In the genomic region with DNA sequence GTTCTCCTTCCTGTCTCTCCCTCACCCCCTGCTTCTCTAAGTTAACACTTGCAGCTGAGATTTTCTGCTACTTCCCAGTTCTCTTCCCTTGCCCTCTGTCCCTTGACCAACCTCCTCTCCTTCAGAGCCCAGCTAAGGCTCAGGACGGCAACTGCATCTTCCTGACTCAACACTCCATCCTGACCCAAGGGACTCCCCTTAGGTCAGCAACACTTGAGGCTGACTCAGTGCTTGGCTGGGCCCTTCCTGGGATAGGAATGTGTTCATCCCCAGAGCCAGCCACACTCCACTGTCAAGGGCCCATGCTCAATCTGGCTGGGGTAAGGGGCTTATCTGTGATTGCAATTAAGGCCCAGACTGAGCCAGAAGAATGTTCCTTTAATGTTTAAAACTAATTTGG, we compare ENCODE assay signal across 10 cellular contexts. TPM values are rescaled to one million over a fixed set of nuclear protein-coding genes. Genes with fewer than 3 reads are reported as not detected.
DNase-seq lines count a peak whose midpoint lies in the region; ATAC-seq and FAIRE-seq lines count a peak whose summit lies in the region.
"Had no signal": no experiment of that assay in that cellular context is flagged by ENCODE, and none has a peak within 500 bp of the region (broad histone marks: within the 10 kb centered on the region; RNA-seq: fewer than 3 reads in every experiment).

No MANE protein-coding gene starts in this region.

- H3K27me3 Mint-ChIP-seq in central memory CD8-positive, alpha-beta T cell = no peaks in the 10 kb centered on the region

- no peak overlapping the region for H3K23ac ChIP-seq in mesenchymal stem cell (ENCODE audit: low read length in 2 of 2)

- no peak overlapping the region for H2BK15ac ChIP-seq in mesenchymal stem cell (ENCODE audit: low read depth, poor library complexity, severe bottlenecking)

- peaks cover 69% of the 10 kb centered on the region for H3K4me1 Mint-ChIP-seq in central memory CD8-positive, alpha-beta T cell

- H3K27me3 ChIP-seq in mesenchymal stem cell (ENCODE audit: control insufficient read depth in 1 of 2, insufficient read depth in 1 of 2, low read length in 2 of 2) = no peaks in the 10 kb centered on the region

- ATAC-seq in central memory CD8-positive, alpha-beta T cell (replicated peaks; ENCODE audit: extremely low read depth, poor library complexity, severe bottlenecking) = no peak
- ATAC-seq in HG02885 (IDR thresholded peaks at IDR 0.05; ENCODE audit: poor library complexity, unreplicated experiment) = no peak
- ATAC-seq in HG03097 (IDR thresholded peaks at IDR 0.05; ENCODE audit: low FRiP score, unreplicated experiment) = no peak

- H3K4me3 Mint-ChIP-seq in central memory CD8-positive, alpha-beta T cell = peak overlapping the region; percentile 90

- no peak overlapping the region for H2BK5ac ChIP-seq in mesenchymal stem cell (ENCODE audit: low read depth, low read length, poor library complexity, severe bottlenecking)

- no peak overlapping the region for H2BK120ac ChIP-seq in mesenchymal stem cell (ENCODE audit: low read depth, low read length)

- no peaks in the 10 kb centered on the region for H3K9me3 Mint-ChIP-seq in central memory CD8-positive, alpha-beta T cell

- no peak overlapping the region for H3K4ac ChIP-seq in mesenchymal stem cell (ENCODE audit: low read depth in 1 of 2, low read length in 2 of 2)

- peaks cover 16% of the 10 kb centered on the region for H3K4me1 ChIP-seq in mesenchymal stem cell (ENCODE audit: control insufficient read depth, insufficient read depth, low read depth, low read length)

- peaks cover 22% of the 10 kb centered on the region for H3K36me3 Mint-ChIP-seq in central memory CD8-positive, alpha-beta T cell (ENCODE audit: insufficient read depth)

- no peak overlapping the region for H4K8ac ChIP-seq in mesenchymal stem cell (ENCODE audit: low read length)

- 0% methylated on average over 1 of the region's 1 CpG for WGBS in mesenchymal stem cell

- H3K9me3 ChIP-seq in mesenchymal stem cell (ENCODE audit: control insufficient read depth, low read length) = no peaks in the 10 kb centered on the region

- peaks cover 8% of the 10 kb centered on the region for H3K79me1 ChIP-seq in mesenchymal stem cell (replicated peaks; ENCODE audit: low read length, poor library complexity, severe bottlenecking)

- H2BK12ac ChIP-seq in mesenchymal stem cell (ENCODE audit: low read length in 2 of 2) = no peak overlapping the region

- peak overlapping the region in 1 of 2 experiments; percentile 98 for H3K4me3 ChIP-seq in mesenchymal stem cell (ENCODE audit: insufficient read depth in 1 of 2, low read depth in 1 of 2, low read length in 2 of 2)

- no peak overlapping the region for H3K27ac ChIP-seq in mesenchymal stem cell (ENCODE audit: low read length, poor library complexity, severe bottlenecking)

- peak; percentile 74 for DNase-seq in A172 (ENCODE audit: low spot score)
- peak; percentile 53 for DNase-seq in HTR-8/SVneo (ENCODE audit: insufficient read length, low spot score)
- DNase-seq in central memory CD8-positive, alpha-beta T cell (ENCODE audit: low spot score in 2 of 2) = no peak
- peak; percentile 90 for DNase-seq in mesenchymal stem cell
- DNase-seq in COLO668 (lab: John Stamatoyannopoulos, UW; ENCODE audit: unreplicated experiment) = no peak
- DNase-seq in NCI-H2081 (lab: John Stamatoyannopoulos, UW) = no peak
- DNase-seq: NCI-H2171 treated with DMSO at 0.1 percent for 48 hours had no signal

- H3K4me2 ChIP-seq in mesenchymal stem cell (ENCODE audit: low read length, poor library complexity, severe bottlenecking) = no peak overlapping the region

- no peak overlapping the region for H3K14ac ChIP-seq in mesenchymal stem cell (ENCODE audit: low read length in 2 of 2)

- H4K91ac ChIP-seq in mesenchymal stem cell (ENCODE audit: low read length) = no peak overlapping the region

- no peak overlapping the region for H2AK5ac ChIP-seq in mesenchymal stem cell (ENCODE audit: low read length, severe bottlenecking)

- H3K9ac ChIP-seq in mesenchymal stem cell (ENCODE audit: low read length) = peak overlapping the region; percentile 95

- H3K36me3 ChIP-seq in mesenchymal stem cell (ENCODE audit: control insufficient read depth in 1 of 2, insufficient read depth in 2 of 2, low read depth in 1 of 2, low read length in 2 of 2) = peaks cover 53 to 59% of the 10 kb centered on the region in 2 experiments

- no peak overlapping the region for H3K18ac ChIP-seq in mesenchymal stem cell (ENCODE audit: low read depth in 1 of 2, low read length in 2 of 2)

- no peak for FAIRE-seq in HTR-8/SVneo (lab: Jason Lieb, UNC)

- H3K27ac Mint-ChIP-seq in central memory CD8-positive, alpha-beta T cell (ENCODE audit: low read depth) = peak overlapping the region; percentile 84

- H2AFZ ChIP-seq in mesenchymal stem cell (ENCODE audit: low read depth, low read length) = no peak overlapping the region

RNA-seq across cellular contexts. Expression of gene CALHM2, which starts 3.4 kb away (rescaled TPM):
- 24.5 and 26.0 TPM in 2 replicates for total RNA-seq in A172 (2014; rRNA removed; shearing (Covaris generic))
- 8.7 TPM for polyA plus RNA-seq in mesenchymal stem cell (2013, experiment 1 of 2)
- 8.2 TPM for polyA plus RNA-seq in mesenchymal stem cell (2013, experiment 2 of 2)

RNA-seq across cellular contexts. Expression of gene CALHM1, which starts 9.9 kb away (rescaled TPM):
- not detected in 2 replicates for total RNA-seq in A172 (2014; rRNA removed; shearing (Covaris generic))
- not detected for polyA plus RNA-seq in mesenchymal stem cell (2013, experiment 1 of 2)
- polyA plus RNA-seq in mesenchymal stem cell (2013, experiment 2 of 2) = not detected
- total RNA-seq: temporal lobe had no signal

RNA-seq across cellular contexts. Expression of gene CALHM3, which starts 30.3 kb away (rescaled TPM):
- 4.7 and 4.8 TPM in 2 replicates for total RNA-seq in A172 (2014; rRNA removed; shearing (Covaris generic))
- not detected for polyA plus RNA-seq in mesenchymal stem cell (2013, experiment 1 of 2)
- polyA plus RNA-seq in mesenchymal stem cell (2013, experiment 2 of 2) = not detected
- total RNA-seq: temporal lobe had no signal

RNA-seq across cellular contexts. Expression of gene NEURL1, which starts 44.8 kb away (rescaled TPM):
- total RNA-seq in A172 (2014; rRNA removed; shearing (Covaris generic)) = 0.17 TPM in 1 of 2 replicates, not detected in the other
- 0.01 TPM for polyA plus RNA-seq in mesenchymal stem cell (2013, experiment 1 of 2)
- polyA plus RNA-seq in mesenchymal stem cell (2013, experiment 2 of 2) = 0.04 TPM

RNA-seq across cellular contexts. Expression of gene PDCD11, which starts 52.3 kb away (rescaled TPM):
- 28.7 and 33.7 TPM in 2 replicates for total RNA-seq in A172 (2014; rRNA removed; shearing (Covaris generic))
- polyA plus RNA-seq in mesenchymal stem cell (2013, experiment 1 of 2) = 10.6 TPM
- 10.0 TPM for polyA plus RNA-seq in mesenchymal stem cell (2013, experiment 2 of 2)

Comparison
In these comparisons a context has a peak if more than half of its experiments do, and no peak if none do; other contexts are left out.
1. DNase-seq: peak in A172 (single experiment), HTR-8/SVneo (single experiment) and mesenchymal stem cell (single experiment); none in central memory CD8-positive, alpha-beta T cell (0 of 2), COLO668 (single experiment) and NCI-H2081 (0 of 2).